Comparison of ENCODE assay signal across 8 cellular contexts in genomic region chr7:87934699-87935372, GRCh38. TPM values are rescaled to one million over a fixed set of nuclear protein-coding genes. Genes with fewer than 3 reads are reported as not detected.
DNase-seq lines count a peak whose midpoint lies in the region; TF ChIP-seq lines count a peak whose summit lies in the region.

No MANE protein-coding gene starts in this region.

- no peaks in the 10 kb centered on the region for H3K9me2 ChIP-seq in neural cell (ENCODE audit: insufficient read depth, low read length)

- no peaks in the 10 kb centered on the region for H3K9me3 ChIP-seq in neural cell (ENCODE audit: low read length)

- peak overlapping the region; percentile 65 for H3K4me3 ChIP-seq in fibroblast of pulmonary artery (replicated peaks; ENCODE audit: low read depth, low read length)
- peak overlapping the region; percentile 94 for H3K4me3 ChIP-seq in neural cell (ENCODE audit: low read length)

- peak overlapping the region; percentile 80 for H3K27ac ChIP-seq in neural cell (ENCODE audit: low read length)

- H3K9ac ChIP-seq in neural cell (ENCODE audit: low read length), result peak overlapping the region; percentile 81

- peak; percentile 23 for TF ChIP-seq RAD21 in neural cell (conservative IDR thresholded peaks at IDR 0.05)

- peak overlapping the region; percentile 63 for H2AFZ ChIP-seq in neural cell (ENCODE audit: low read depth, low read length)

- no peak for TF ChIP-seq CTCF in GM13976 (IDR thresholded peaks at IDR 0.05; ENCODE audit: borderline replicate concordance, control extremely low read depth, extremely low read depth, insufficient read depth, missing control alignments)
- TF ChIP-seq CTCF in fibroblast of pulmonary artery (IDR thresholded peaks at IDR 0.05; ENCODE audit: low read length, missing control alignments), result no peak
- TF ChIP-seq CTCF in neural cell (IDR thresholded peaks at IDR 0.05; ENCODE audit: poor library complexity, severe bottlenecking), result no peak

- H3F3A ChIP-seq in neural cell (ENCODE audit: insufficient read depth, low read length, poor library complexity, severe bottlenecking), result peaks cover 4% of the 10 kb centered on the region

- H3K27me3 ChIP-seq in neural cell (ENCODE audit: insufficient read depth, low read depth, low read length), result no peaks in the 10 kb centered on the region

- H3K4me2 ChIP-seq in neural cell (ENCODE audit: low read length), result peak overlapping the region; percentile 56

- no peaks in the 10 kb centered on the region for H4K20me1 ChIP-seq in neural cell (ENCODE audit: insufficient read depth)

- in situ Hi-C loops in GM13976 (cut with MboI; ENCODE audit: low sequenced_read_pairs, unreplicated experiment), result no loop called here

- no peak for TF ChIP-seq EP300 in neural cell (conservative IDR thresholded peaks at IDR 0.05; ENCODE audit: poor library complexity, severe bottlenecking)

- peaks cover 5% of the 10 kb centered on the region for H3K36me3 ChIP-seq in neural cell (ENCODE audit: insufficient read depth, low read length)

- H3K79me2 ChIP-seq in neural cell (replicated peaks; ENCODE audit: insufficient read depth, low read length), result peaks cover 5% of the 10 kb centered on the region

- DNase-seq in AG08396 (ENCODE audit: low spot score), result peak; percentile 20
- peak; percentile 54 for DNase-seq in GM13976 (ENCODE audit: low spot score)
- peak; percentile 24 for DNase-seq in M059J (ENCODE audit: low read depth)
- peak; percentile 75 for DNase-seq in activated CD8-positive, alpha-beta memory T cell treated with anti-CD3 and anti-CD28 coated beads for 24 hours
- peak; percentile 12 for DNase-seq in fibroblast of pulmonary artery (ENCODE audit: low read depth)
- no peak for DNase-seq in GOT3 (lab: John Stamatoyannopoulos, UW)
- no peak for DNase-seq in mesenteric fat pad (ENCODE audit: low spot score)

TF ChIP-seq in neural cell, 6 proteins besides CTCF, POLR2A, EP300 and RAD21:
- TF ChIP-seq POLR2AphosphoS5 (IDR thresholded peaks at IDR 0.05) (peak; percentile 10), SMC3 (conservative IDR thresholded peaks at IDR 0.05; ENCODE audit: poor library complexity) (peak; percentile 12), REST (IDR thresholded peaks at IDR 0.05; ENCODE audit: borderline replicate concordance) (no peak), MXI1 (conservative IDR thresholded peaks at IDR 0.05; ENCODE audit: poor library complexity, severe bottlenecking) (peak; percentile 71)

RNA-seq across cellular contexts. Expression of gene ADAM22, which starts 0.8 kb away (rescaled TPM):
- 0.74 and 1.4 TPM in 2 replicates for total RNA-seq in M059J (2014; rRNA removed; shearing (Covaris generic))
- 41.3 and 46.3 TPM in 2 replicates for polyA plus RNA-seq in neural cell
- 111 and 120 TPM in 2 replicates for polyA minus RNA-seq in neural cell
- 2.3 TPM for total RNA-seq in mesenteric fat pad

RNA-seq across cellular contexts. Expression of gene DBF4, which starts 58.5 kb away (rescaled TPM):
- total RNA-seq in M059J (2014; rRNA removed; shearing (Covaris generic)), result 62.1 and 69.3 TPM in 2 replicates
- 13.0 and 14.9 TPM in 2 replicates for polyA plus RNA-seq in neural cell
- polyA minus RNA-seq in neural cell, result 18.3 and 22.0 TPM in 2 replicates
- 9.2 TPM for total RNA-seq in mesenteric fat pad

RNA-seq across cellular contexts. Expression of gene SLC25A40, which starts 58.7 kb away (rescaled TPM):
- 39.9 and 46.9 TPM in 2 replicates for total RNA-seq in M059J (2014; rRNA removed; shearing (Covaris generic))
- 20.1 and 61.6 TPM in 2 replicates for polyA plus RNA-seq in neural cell
- polyA minus RNA-seq in neural cell, result 24.3 and 31.6 TPM in 2 replicates
- 13.2 TPM for total RNA-seq in mesenteric fat pad

Comparison
In these comparisons a context has a peak if more than half of its experiments do, and no peak if none do; other contexts are left out.
1. DNase-seq: peak in AG08396 (single experiment), GM13976 (single experiment), M059J (single experiment), activated CD8-positive, alpha-beta memory T cell treated with anti-CD3 and anti-CD28 coated beads for 24 hours (single experiment) and fibroblast of pulmonary artery (single experiment); none in GOT3 (single experiment) and mesenteric fat pad (single experiment).